Comparison of ENCODE assay signal across 8 cellular contexts in genomic region chr4:107736924-107737448, GRCh38. TPM values are rescaled to one million over a fixed set of nuclear protein-coding genes. Genes with fewer than 3 reads are reported as not detected.
DNase-seq lines count a peak whose midpoint lies in the region; ATAC-seq, FAIRE-seq and TF ChIP-seq lines count a peak whose summit lies in the region.

No MANE protein-coding gene starts in this region.

- H3K4me3 ChIP-seq in fibroblast of villous mesenchyme (ENCODE audit: low read depth, low read length), result no peak overlapping the region

- FAIRE-seq in GM19239 (lab: Jason Lieb, UNC), result peak; percentile 94

- DNase-seq in COLO829 (ENCODE audit: low spot score) (peak; percentile 80), GM19239 (ENCODE audit: insufficient read length, low spot score) (peak; percentile 28), NOMO-1 treated with dmso at 0.1 percent for 144 hours (lab: John Stamatoyannopoulos, UW; ENCODE audit: unreplicated experiment) (peak; percentile 24), activated T-cell treated with anti-CD3 and anti-CD28 coated beads for 24 hours (ENCODE audit: low read depth) (peak; percentile 26), fibroblast of villous mesenchyme (ENCODE audit: low read depth) (peak; percentile 65), pons (ENCODE audit: low spot score) (peak; percentile 53), 8988T (no peak)

- peak; percentile 56 for ATAC-seq in HG03139 (IDR thresholded peaks at IDR 0.05; ENCODE audit: unreplicated experiment)

- peak; percentile 84 for TF ChIP-seq CTCF in fibroblast of villous mesenchyme (IDR thresholded peaks at IDR 0.05; ENCODE audit: insufficient read depth, low read depth, low read length)

RNA-seq across cellular contexts. Expression of gene PAPSS1, which starts 17.0 kb away (rescaled TPM):
- total RNA-seq in fibroblast of villous mesenchyme, result 53.1 and 78.6 TPM in 2 replicates
